Comparison of ENCODE assay signal across 8 cellular contexts in the genomic region with DNA sequence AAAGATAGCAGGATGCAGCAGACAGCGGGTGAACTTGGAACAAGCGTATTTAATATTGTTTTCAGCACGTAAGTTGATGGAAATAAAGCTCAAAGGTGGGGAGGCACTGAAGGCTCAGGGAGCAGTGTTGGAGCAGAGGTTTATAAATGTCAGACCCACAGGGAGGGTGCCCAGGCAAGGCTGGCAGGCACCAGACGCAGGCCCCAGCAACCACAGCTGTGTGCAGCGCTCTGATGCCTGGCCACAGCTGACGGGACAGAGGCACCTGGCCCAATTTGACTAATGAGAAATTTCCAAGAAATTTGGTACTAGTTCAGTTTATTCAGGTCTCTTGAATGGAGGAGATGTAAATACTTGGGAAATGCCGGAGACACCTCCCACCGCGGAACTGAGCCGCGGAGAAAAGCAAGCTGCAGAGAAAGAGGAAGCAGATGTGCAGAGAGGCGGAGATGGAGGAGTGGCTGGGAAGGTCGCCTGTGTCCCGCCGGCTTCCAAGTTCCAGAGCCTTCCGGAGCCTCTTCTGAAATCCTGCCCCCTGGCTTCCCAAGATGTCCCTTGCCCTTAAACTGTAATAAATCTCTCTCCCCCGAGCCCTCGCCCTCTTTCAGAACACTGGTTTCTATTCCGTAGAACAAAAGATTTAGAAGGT. TPM values are rescaled to one million over a fixed set of nuclear protein-coding genes. Genes with fewer than 3 reads are reported as not detected.
DNase-seq lines count a peak whose midpoint lies in the region; ATAC-seq, FAIRE-seq and TF ChIP-seq lines count a peak whose summit lies in the region.

No MANE protein-coding gene starts in this region.

- CTCF ChIA-PET in A549 (lab: Yijun Ruan, JAX): no interaction called here

- no peak overlapping the region for H3K27ac ChIP-seq in A549
- no peak overlapping the region for H3K27ac ChIP-seq in tibial nerve

- TF ChIP-seq EP300 in A549 (IDR thresholded peaks at IDR 0.05) (no peak), tibial nerve (IDR thresholded peaks at IDR 0.05) (no peak)

- TF ChIP-seq POLR2A in A549 (IDR thresholded peaks at IDR 0.05; ENCODE audit: low read length): no peak
- no peak for TF ChIP-seq POLR2A in tibial nerve (IDR thresholded peaks at IDR 0.05)

- DNase-seq in A549 (ENCODE audit: low read depth in 1 of 2, low spot score in 1 of 2): no peak
- DNase-seq in GM20000 (ENCODE audit: low spot score): peak; percentile 44
- peak; percentile 86 for DNase-seq in left kidney (ENCODE audit: low read depth, low spot score)
- peak in 1 of 2 donors; percentile 24 for DNase-seq in tibial nerve (ENCODE audit: low spot score in 2 of 2)
- DNase-seq in foreskin melanocyte: no peak
- no peak for DNase-seq in DMS153 treated with DMSO at 0.1 percent for 48 hours (lab: John Stamatoyannopoulos, UW; ENCODE audit: unreplicated experiment)
- no peak for DNase-seq in NCI-H1436 treated with DMSO at 0.1 percent for 48 hours (lab: John Stamatoyannopoulos, UW)

- no peak overlapping the region for H3K4me3 ChIP-seq in A549
- peak overlapping the region in 3 of 4 donors; percentile 2 to 34 (median 13) for H3K4me3 ChIP-seq in tibial nerve

- H3K9me3 Mint-ChIP-seq in brain: no peaks in the 10 kb centered on the region

- peak overlapping the region in 3 of 5 experiments; percentile 42 to 69 (median 67) for H3K4me3 Mint-ChIP-seq in brain

- WGBS in A549 (ENCODE audit: missing lambda C conversion rate): 45% methylated on average over 19 of the region's 19 CpGs
- WGBS in tibial nerve, 2 donors: 21 to 22% methylated on average over 19 of the region's 19 CpGs

- TF ChIP-seq RAD21 in A549 (conservative IDR thresholded peaks at IDR 0.05 in 1 of 2, IDR thresholded peaks at IDR 0.05 in 1 of 2): no peak

- H3K4me1 ChIP-seq in A549 (no peaks in the 10 kb centered on the region), tibial nerve (peaks cover 0 to 14% (median 0%) of the 10 kb centered on the region in 4 donors)

- TF ChIP-seq CTCF in A549 (IDR thresholded peaks at IDR 0.05) (no peak), GM20000 (IDR thresholded peaks at IDR 0.05; ENCODE audit: extremely low read depth, missing control alignments) (no peak), brain (conservative IDR thresholded peaks at IDR 0.05) (peak in 1 of 2 experiments; percentile 38), tibial nerve (IDR thresholded peaks at IDR 0.05) (no peak)

- H3K9me3 ChIP-seq in A549 (no peaks in the 10 kb centered on the region), tibial nerve (peaks cover 0 to 4% (median 0%) of the 10 kb centered on the region in 4 donors)

- POLR2A ChIA-PET in A549 (lab: Yijun Ruan, JAX): no interaction called here

- ATAC-seq in A549: peak; percentile 24 to 55; a peak in 4 of 6 replicates

- H3K36me3 ChIP-seq in tibial nerve: no peaks in the 10 kb centered on the region

- no peaks in the 10 kb centered on the region for H3K27me3 ChIP-seq in tibial nerve

- no peaks in the 10 kb centered on the region for H3K36me3 Mint-ChIP-seq in brain

- no peak for FAIRE-seq in A549 (lab: Jason Lieb, UNC)

- H3K4me2 ChIP-seq in A549: peak overlapping the region; percentile 34; the same call in 2 of the 3 replicates

- peaks cover 31% of the 10 kb centered on the region for H3K4me1 Mint-ChIP-seq in brain

- H3K27ac Mint-ChIP-seq in brain: peak overlapping the region in 1 of 5 experiments; percentile 75

- H3K27me3 Mint-ChIP-seq in brain: peaks cover 15% of the 10 kb centered on the region

TF ChIP-seq in A549, 52 proteins besides CTCF, POLR2A, EP300 and RAD21:
- TF ChIP-seq MYC (IDR thresholded peaks at IDR 0.05; ENCODE audit: borderline replicate concordance, low read length) (no peak), EHMT2 (IDR thresholded peaks at IDR 0.05; ENCODE audit: low read depth) (no peak), TFCP2L1 (CRISPR knock-in tag; IDR thresholded peaks at IDR 0.05) (no peak), MAZ (IDR thresholded peaks at IDR 0.05; ENCODE audit: borderline replicate concordance, low read depth, low read length) (no peak)

RNA-seq across cellular contexts. Expression of gene PLXNA4, which starts 38.3 kb away (rescaled TPM):
- polyA plus RNA-seq in A549 (2011; rRNA removed) (0.34 and 0.42 TPM in 2 replicates), A549 (2017; fragmentation: RNase III; extraction: RNeasy Plus Mini Kit Qiagen cat#74134 plus additional on column Dnase treatment) (0.12 to 0.32 TPM (median 0.22 TPM) in 3 replicates), brain (ENCODE audit: insufficient read depth, low read depth, low replicate concordance) (3.6 TPM)
- polyA plus RNA-seq in A549 (2012; cell fraction: cytosol; rRNA removed): 0.25 and 0.38 TPM in 2 replicates
- 0.04 and 0.26 TPM in 2 replicates for polyA plus RNA-seq in A549 (2012; cell fraction: nucleus; rRNA removed)
- polyA minus RNA-seq in A549 (2011; rRNA and poly(A)+ RNA removed): 0.83 and 1.8 TPM in 2 replicates
- 10 to 100 TPM; 12.6 to 32.4 (median 13.7) TPM for total RNA-seq in tibial nerve

Comparison
In these comparisons a context has a peak if more than half of its experiments do, and no peak if none do; other contexts are left out.
1. DNase-seq: peak in GM20000 (single experiment) and left kidney (single experiment); none in A549 (0 of 2), foreskin melanocyte (single experiment), DMS153 treated with DMSO at 0.1 percent for 48 hours (single experiment) and NCI-H1436 treated with DMSO at 0.1 percent for 48 hours (single experiment).